1 cellular context compared by ENCODE assay signal in the genomic region with DNA sequence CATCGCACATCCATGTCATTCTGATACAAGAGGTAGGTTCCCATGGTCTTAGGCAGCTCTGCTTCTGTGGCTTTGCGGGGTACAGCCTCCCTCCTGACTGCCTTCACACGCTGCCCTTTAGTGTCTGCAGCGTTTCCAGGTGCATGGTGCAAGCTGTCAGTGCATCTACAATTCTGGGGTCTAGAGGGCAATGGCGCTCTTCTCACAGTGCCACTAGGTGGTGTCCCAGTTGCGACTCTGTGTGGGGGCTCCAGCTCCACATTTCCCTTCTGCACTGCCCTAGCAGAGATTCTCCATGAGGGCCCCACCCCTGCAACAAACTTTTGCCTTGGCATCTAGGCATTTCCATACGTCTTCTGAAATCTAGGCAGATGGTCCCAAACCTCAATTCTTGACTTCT.
TF ChIP-seq lines count a peak whose summit lies in the region.

No MANE protein-coding gene starts in this region.

TF ChIP-seq in SK-N-SH, 30 proteins besides CTCF, POLR2A, EP300 and RAD21:
- no peak for TF ChIP-seq FOSL2 (IDR thresholded peaks at IDR 0.05; ENCODE audit: borderline replicate concordance, low read depth)
- TF ChIP-seq EZH2phosphoT487 (IDR thresholded peaks at IDR 0.05; ENCODE audit: borderline replicate concordance, low read depth): no peak
- TF ChIP-seq, protein P1, sequence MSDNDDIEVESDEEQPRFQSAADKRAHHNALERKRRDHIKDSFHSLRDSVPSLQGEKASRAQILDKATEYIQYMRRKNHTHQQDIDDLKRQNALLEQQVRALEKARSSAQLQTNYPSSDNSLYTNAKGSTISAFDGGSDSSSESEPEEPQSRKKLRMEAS (IDR thresholded peaks at IDR 0.05; ENCODE audit: low read depth): no peak
- no peak for TF ChIP-seq NFIC (IDR thresholded peaks at IDR 0.05; ENCODE audit: borderline replicate concordance)
